In genomic region chr3:71000483-71000882, GRCh38 we compare ENCODE assay signal across 21 cellular contexts.
"Had no signal": no experiment of that assay in that cellular context is flagged by ENCODE, and none has a peak within 500 bp of the region (broad histone marks: within the 10 kb centered on the region; RNA-seq: fewer than 3 reads in every experiment).

No MANE protein-coding gene starts in this region.

- H2AFZ ChIP-seq: neural progenitor cell had no signal

- H3K9me3 Mint-ChIP-seq: activated naive CD4-positive, alpha-beta T cell treated with anti-CD3 and anti-CD28 coated beads, Interleukin-2, amount 50 U/mL, for 72 hours; mesothelial cell of epicardium; naive thymus-derived CD8-positive, alpha-beta T cell; neural progenitor cell; stimulated activated effector memory CD8-positive, alpha-beta T cell treated with anti-CD3 and anti-CD28 coated beads, Interleukin-12 subunit alpha, Interleukin-12 subunit beta, amount 100 ng/mL, for 72 hours had no signal

- H3K27me3 ChIP-seq: body of pancreas, cardiac muscle cell, gastroesophageal sphincter, neural progenitor cell, tibial artery had no signal

- H3K9me3 ChIP-seq: body of pancreas, gastroesophageal sphincter, left ventricle myocardium inferior, tibial artery had no signal

- H3K4me1 ChIP-seq: body of pancreas had no signal

- H3K9ac ChIP-seq: neural progenitor cell had no signal

- H3K4me3 Mint-ChIP-seq: mesothelial cell of epicardium; neural progenitor cell; stimulated activated effector memory CD8-positive, alpha-beta T cell treated with anti-CD3 and anti-CD28 coated beads, Interleukin-12 subunit alpha, Interleukin-12 subunit beta, amount 100 ng/mL, for 72 hours had no signal

- ATAC-seq: activated naive CD4-positive, alpha-beta T cell treated with anti-CD3 and anti-CD28 coated beads, Interleukin-2, amount 50 U/mL, for 72 hours; body of pancreas had no signal

- H3K4me2 ChIP-seq: neural progenitor cell had no signal

- H3K27me3 Mint-ChIP-seq: naive thymus-derived CD8-positive, alpha-beta T cell had no signal

- H3K27ac ChIP-seq: body of pancreas, epithelial cell of prostate, left ventricle myocardium inferior, neural progenitor cell, tibial artery, WERI-Rb-1 had no signal

- DNase-seq: activated CD4-positive, alpha-beta T cell treated with anti-CD3 and anti-CD28 coated beads for 1 hour; activated CD4-positive, alpha-beta T cell treated with anti-CD3 and anti-CD28 coated beads, Interleukin-2, amount 50 U/mL, for 1 hour; activated CD8-positive, alpha-beta memory T cell treated with anti-CD3 and anti-CD28 coated beads for 24 hours; activated CD8-positive, alpha-beta memory T cell treated with anti-CD3 and anti-CD28 coated beads, Interleukin-2, amount 50 U/mL, for 4 hours; activated gamma-delta T cell; hypothalamus; left ventricle myocardium inferior; naive thymus-derived CD8-positive, alpha-beta T cell; small intestine; stimulated activated CD4-positive, alpha-beta T cell treated with anti-CD3 and anti-CD28 coated beads, Interleukin-2, amount 100 ng/mL, for 24 hours; SW 1271; tibial artery; WERI-Rb-1 had no signal

- H3K4me3 ChIP-seq: body of pancreas, cardiac muscle cell, gastroesophageal sphincter, left ventricle myocardium inferior, neural progenitor cell, tibial artery had no signal

- H3K27ac Mint-ChIP-seq: mesothelial cell of epicardium, neural progenitor cell had no signal

- H3K36me3 ChIP-seq: neural progenitor cell, WERI-Rb-1 had no signal
